1 cellular context compared by ENCODE assay signal in the genomic region with DNA sequence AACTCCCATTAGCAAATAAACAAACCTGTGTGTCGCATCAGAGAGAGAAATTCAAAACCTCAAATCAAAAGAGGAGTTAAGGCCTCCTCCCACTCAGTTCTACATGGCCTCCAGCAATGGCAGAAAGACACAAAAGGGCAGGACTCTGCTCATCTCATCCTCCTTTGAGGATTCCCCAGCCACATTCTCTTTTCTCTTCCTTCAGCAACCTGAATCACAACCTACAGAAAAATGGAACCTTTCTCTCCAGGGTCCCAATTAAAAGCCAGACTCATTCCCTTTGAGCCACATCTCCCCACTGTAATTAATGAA.
TF ChIP-seq lines count a peak whose summit lies in the region.

No MANE protein-coding gene starts in this region.

TF ChIP-seq in WTC11, 78 proteins besides CTCF, POLR2A, EP300 and RAD21 (continued from another document):
- TF ChIP-seq ZNF232 (CRISPR knock-in tag; IDR thresholded peaks at IDR 0.05) (no peak), TEAD4 (CRISPR knock-in tag; IDR thresholded peaks at IDR 0.05) (no peak), ZNF317 (CRISPR knock-in tag; IDR thresholded peaks at IDR 0.05; ENCODE audit: borderline replicate concordance, low read depth) (no peak), NFE2L1 (CRISPR knock-in tag; IDR thresholded peaks at IDR 0.05) (no peak), ELF4 (CRISPR knock-in tag; IDR thresholded peaks at IDR 0.05; ENCODE audit: low read depth) (no peak), ATF1 (CRISPR knock-in tag; IDR thresholded peaks at IDR 0.05) (no peak), ZNF121 (CRISPR knock-in tag; IDR thresholded peaks at IDR 0.05) (no peak), GTF2I (CRISPR knock-in tag; conservative IDR thresholded peaks at IDR 0.05) (no peak)
- TF ChIP-seq, protein P1, sequence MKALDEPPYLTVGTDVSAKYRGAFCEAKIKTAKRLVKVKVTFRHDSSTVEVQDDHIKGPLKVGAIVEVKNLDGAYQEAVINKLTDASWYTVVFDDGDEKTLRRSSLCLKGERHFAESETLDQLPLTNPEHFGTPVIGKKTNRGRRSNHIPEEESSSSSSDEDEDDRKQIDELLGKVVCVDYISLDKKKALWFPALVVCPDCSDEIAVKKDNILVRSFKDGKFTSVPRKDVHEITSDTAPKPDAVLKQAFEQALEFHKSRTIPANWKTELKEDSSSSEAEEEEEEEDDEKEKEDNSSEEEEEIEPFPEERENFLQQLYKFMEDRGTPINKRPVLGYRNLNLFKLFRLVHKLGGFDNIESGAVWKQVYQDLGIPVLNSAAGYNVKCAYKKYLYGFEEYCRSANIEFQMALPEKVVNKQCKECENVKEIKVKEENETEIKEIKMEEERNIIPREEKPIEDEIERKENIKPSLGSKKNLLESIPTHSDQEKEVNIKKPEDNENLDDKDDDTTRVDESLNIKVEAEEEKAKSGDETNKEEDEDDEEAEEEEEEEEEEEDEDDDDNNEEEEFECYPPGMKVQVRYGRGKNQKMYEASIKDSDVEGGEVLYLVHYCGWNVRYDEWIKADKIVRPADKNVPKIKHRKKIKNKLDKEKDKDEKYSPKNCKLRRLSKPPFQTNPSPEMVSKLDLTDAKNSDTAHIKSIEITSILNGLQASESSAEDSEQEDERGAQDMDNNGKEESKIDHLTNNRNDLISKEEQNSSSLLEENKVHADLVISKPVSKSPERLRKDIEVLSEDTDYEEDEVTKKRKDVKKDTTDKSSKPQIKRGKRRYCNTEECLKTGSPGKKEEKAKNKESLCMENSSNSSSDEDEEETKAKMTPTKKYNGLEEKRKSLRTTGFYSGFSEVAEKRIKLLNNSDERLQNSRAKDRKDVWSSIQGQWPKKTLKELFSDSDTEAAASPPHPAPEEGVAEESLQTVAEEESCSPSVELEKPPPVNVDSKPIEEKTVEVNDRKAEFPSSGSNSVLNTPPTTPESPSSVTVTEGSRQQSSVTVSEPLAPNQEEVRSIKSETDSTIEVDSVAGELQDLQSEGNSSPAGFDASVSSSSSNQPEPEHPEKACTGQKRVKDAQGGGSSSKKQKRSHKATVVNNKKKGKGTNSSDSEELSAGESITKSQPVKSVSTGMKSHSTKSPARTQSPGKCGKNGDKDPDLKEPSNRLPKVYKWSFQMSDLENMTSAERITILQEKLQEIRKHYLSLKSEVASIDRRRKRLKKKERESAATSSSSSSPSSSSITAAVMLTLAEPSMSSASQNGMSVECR (CRISPR knock-in tag; IDR thresholded peaks at IDR 0.05; ENCODE audit: borderline replicate concordance), result no peak
- TF ChIP-seq, protein P2, sequence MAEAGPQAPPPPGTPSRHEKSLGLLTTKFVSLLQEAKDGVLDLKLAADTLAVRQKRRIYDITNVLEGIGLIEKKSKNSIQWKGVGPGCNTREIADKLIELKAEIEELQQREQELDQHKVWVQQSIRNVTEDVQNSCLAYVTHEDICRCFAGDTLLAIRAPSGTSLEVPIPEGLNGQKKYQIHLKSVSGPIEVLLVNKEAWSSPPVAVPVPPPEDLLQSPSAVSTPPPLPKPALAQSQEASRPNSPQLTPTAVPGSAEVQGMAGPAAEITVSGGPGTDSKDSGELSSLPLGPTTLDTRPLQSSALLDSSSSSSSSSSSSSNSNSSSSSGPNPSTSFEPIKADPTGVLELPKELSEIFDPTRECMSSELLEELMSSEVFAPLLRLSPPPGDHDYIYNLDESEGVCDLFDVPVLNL (CRISPR knock-in tag; IDR thresholded peaks at IDR 0.05; ENCODE audit: borderline replicate concordance, low read depth), result no peak
- TF ChIP-seq, protein P3, sequence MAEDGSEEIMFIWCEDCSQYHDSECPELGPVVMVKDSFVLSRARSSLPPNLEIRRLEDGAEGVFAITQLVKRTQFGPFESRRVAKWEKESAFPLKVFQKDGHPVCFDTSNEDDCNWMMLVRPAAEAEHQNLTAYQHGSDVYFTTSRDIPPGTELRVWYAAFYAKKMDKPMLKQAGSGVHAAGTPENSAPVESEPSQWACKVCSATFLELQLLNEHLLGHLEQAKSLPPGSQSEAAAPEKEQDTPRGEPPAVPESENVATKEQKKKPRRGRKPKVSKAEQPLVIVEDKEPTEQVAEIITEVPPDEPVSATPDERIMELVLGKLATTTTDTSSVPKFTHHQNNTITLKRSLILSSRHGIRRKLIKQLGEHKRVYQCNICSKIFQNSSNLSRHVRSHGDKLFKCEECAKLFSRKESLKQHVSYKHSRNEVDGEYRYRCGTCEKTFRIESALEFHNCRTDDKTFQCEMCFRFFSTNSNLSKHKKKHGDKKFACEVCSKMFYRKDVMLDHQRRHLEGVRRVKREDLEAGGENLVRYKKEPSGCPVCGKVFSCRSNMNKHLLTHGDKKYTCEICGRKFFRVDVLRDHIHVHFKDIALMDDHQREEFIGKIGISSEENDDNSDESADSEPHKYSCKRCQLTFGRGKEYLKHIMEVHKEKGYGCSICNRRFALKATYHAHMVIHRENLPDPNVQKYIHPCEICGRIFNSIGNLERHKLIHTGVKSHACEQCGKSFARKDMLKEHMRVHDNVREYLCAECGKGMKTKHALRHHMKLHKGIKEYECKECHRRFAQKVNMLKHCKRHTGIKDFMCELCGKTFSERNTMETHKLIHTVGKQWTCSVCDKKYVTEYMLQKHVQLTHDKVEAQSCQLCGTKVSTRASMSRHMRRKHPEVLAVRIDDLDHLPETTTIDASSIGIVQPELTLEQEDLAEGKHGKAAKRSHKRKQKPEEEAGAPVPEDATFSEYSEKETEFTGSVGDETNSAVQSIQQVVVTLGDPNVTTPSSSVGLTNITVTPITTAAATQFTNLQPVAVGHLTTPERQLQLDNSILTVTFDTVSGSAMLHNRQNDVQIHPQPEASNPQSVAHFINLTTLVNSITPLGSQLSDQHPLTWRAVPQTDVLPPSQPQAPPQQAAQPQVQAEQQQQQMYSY (CRISPR knock-in tag; IDR thresholded peaks at IDR 0.05), result no peak
- TF ChIP-seq, protein P4, sequence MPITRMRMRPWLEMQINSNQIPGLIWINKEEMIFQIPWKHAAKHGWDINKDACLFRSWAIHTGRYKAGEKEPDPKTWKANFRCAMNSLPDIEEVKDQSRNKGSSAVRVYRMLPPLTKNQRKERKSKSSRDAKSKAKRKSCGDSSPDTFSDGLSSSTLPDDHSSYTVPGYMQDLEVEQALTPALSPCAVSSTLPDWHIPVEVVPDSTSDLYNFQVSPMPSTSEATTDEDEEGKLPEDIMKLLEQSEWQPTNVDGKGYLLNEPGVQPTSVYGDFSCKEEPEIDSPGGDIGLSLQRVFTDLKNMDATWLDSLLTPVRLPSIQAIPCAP (CRISPR knock-in tag; IDR thresholded peaks at IDR 0.05), result no peak
- TF ChIP-seq, protein P5, sequence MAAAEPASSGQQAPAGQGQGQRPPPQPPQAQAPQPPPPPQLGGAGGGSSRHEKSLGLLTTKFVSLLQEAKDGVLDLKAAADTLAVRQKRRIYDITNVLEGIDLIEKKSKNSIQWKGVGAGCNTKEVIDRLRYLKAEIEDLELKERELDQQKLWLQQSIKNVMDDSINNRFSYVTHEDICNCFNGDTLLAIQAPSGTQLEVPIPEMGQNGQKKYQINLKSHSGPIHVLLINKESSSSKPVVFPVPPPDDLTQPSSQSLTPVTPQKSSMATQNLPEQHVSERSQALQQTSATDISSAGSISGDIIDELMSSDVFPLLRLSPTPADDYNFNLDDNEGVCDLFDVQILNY (CRISPR knock-in tag; IDR thresholded peaks at IDR 0.05), result no peak
- TF ChIP-seq, protein P6, sequence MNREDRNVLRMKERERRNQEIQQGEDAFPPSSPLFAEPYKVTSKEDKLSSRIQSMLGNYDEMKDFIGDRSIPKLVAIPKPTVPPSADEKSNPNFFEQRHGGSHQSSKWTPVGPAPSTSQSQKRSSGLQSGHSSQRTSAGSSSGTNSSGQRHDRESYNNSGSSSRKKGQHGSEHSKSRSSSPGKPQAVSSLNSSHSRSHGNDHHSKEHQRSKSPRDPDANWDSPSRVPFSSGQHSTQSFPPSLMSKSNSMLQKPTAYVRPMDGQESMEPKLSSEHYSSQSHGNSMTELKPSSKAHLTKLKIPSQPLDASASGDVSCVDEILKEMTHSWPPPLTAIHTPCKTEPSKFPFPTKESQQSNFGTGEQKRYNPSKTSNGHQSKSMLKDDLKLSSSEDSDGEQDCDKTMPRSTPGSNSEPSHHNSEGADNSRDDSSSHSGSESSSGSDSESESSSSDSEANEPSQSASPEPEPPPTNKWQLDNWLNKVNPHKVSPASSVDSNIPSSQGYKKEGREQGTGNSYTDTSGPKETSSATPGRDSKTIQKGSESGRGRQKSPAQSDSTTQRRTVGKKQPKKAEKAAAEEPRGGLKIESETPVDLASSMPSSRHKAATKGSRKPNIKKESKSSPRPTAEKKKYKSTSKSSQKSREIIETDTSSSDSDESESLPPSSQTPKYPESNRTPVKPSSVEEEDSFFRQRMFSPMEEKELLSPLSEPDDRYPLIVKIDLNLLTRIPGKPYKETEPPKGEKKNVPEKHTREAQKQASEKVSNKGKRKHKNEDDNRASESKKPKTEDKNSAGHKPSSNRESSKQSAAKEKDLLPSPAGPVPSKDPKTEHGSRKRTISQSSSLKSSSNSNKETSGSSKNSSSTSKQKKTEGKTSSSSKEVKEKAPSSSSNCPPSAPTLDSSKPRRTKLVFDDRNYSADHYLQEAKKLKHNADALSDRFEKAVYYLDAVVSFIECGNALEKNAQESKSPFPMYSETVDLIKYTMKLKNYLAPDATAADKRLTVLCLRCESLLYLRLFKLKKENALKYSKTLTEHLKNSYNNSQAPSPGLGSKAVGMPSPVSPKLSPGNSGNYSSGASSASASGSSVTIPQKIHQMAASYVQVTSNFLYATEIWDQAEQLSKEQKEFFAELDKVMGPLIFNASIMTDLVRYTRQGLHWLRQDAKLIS (CRISPR knock-in tag; IDR thresholded peaks at IDR 0.05; ENCODE audit: borderline replicate concordance), result no peak
